Comparison of ENCODE assay signal across 8 cellular contexts in genomic region chr17:29567362-29568330, GRCh38. TPM values are rescaled to one million over a fixed set of nuclear protein-coding genes. Genes with fewer than 3 reads are reported as not detected.
A peak's percentile ranks its signal among the peaks of the same experiment; 100 is the strongest.
DNase-seq lines count a peak whose midpoint lies in the region; ATAC-seq lines count a peak whose summit lies in the region.

No MANE protein-coding gene starts in this region.

- peak; percentile 83 for DNase-seq in NCI-H1694 treated with DMSO at 0.1 percent for 48 hours (lab: John Stamatoyannopoulos, UW)
- no peak for DNase-seq in NCI-H1694 (lab: John Stamatoyannopoulos, UW)
- peak; percentile 31 for DNase-seq in NCI-H2227 treated with DMSO at 0.1 percent for 48 hours (lab: John Stamatoyannopoulos, UW)
- DNase-seq in activated CD4-positive, alpha-beta T cell treated with anti-CD3 and anti-CD28 coated beads, Interleukin-2, amount 10 ng/mL, durations not matched to agents 7 days and 5 days, result peak; percentile 82
- peak; percentile 64 for DNase-seq in effector CD4-positive, alpha-beta T cell
- DNase-seq in memory B cell (ENCODE audit: low spot score in 2 of 2), result peak; percentile 73 to 77
- DNase-seq in stimulated activated CD8-positive, alpha-beta memory T cell treated with anti-CD3 and anti-CD28 coated beads, Interleukin-4, amount 100 ng/mL, for 24 hours (ENCODE audit: low read depth), result peak; percentile 62

- H3K9me3 Mint-ChIP-seq in activated CD4-positive, alpha-beta T cell treated with anti-CD3 and anti-CD28 coated beads, Interleukin-2, amount 10 ng/mL, durations not matched to agents 7 days and 5 days, result no peaks in the 10 kb centered on the region
- H3K9me3 Mint-ChIP-seq in memory B cell, result no peaks in the 10 kb centered on the region

- H3K27ac Mint-ChIP-seq in activated CD4-positive, alpha-beta T cell treated with anti-CD3 and anti-CD28 coated beads, Interleukin-2, amount 10 ng/mL, durations not matched to agents 7 days and 5 days, result peak overlapping the region; percentile 97
- peak overlapping the region; percentile 91 for H3K27ac Mint-ChIP-seq in memory B cell

- H3K36me3 Mint-ChIP-seq in activated CD4-positive, alpha-beta T cell treated with anti-CD3 and anti-CD28 coated beads, Interleukin-2, amount 10 ng/mL, durations not matched to agents 7 days and 5 days (ENCODE audit: low read depth), result peaks cover 14% of the 10 kb centered on the region
- no peaks in the 10 kb centered on the region for H3K36me3 Mint-ChIP-seq in memory B cell

- CTCF ChIA-PET in activated CD4-positive, alpha-beta T cell treated with anti-CD3 and anti-CD28 coated beads, Interleukin-2, amount 10 ng/mL, durations not matched to agents 7 days and 5 days (lab: Charles Lee), result interaction anchor here (1.0 to 7.7 kb wide), 12 partner anchors 11 to 198 kb away, joined by 3 to 77 read pairs (median 4); partner anchors contain the start of gene ANKRD13B

- no peaks in the 10 kb centered on the region for H3K27me3 Mint-ChIP-seq in activated CD4-positive, alpha-beta T cell treated with anti-CD3 and anti-CD28 coated beads, Interleukin-2, amount 10 ng/mL, durations not matched to agents 7 days and 5 days
- H3K27me3 Mint-ChIP-seq in memory B cell, result no peaks in the 10 kb centered on the region

- POLR2A ChIA-PET in activated CD4-positive, alpha-beta T cell treated with anti-CD3 and anti-CD28 coated beads, Interleukin-2, amount 10 ng/mL, durations not matched to agents 7 days and 5 days (lab: Charles Lee), result interaction anchor here (0.6 kb wide), 1 partner anchor 10 kb away, joined by 3 read pairs; no protein-coding TSS in a partner anchor

- H3K4me3 Mint-ChIP-seq in activated CD4-positive, alpha-beta T cell treated with anti-CD3 and anti-CD28 coated beads, Interleukin-2, amount 10 ng/mL, durations not matched to agents 7 days and 5 days, result peak overlapping the region; percentile 95
- H3K4me3 Mint-ChIP-seq in memory B cell, result peak overlapping the region; percentile 97

- ATAC-seq in HG02885 (IDR thresholded peaks at IDR 0.05; ENCODE audit: poor library complexity, unreplicated experiment) (peak; percentile 42), memory B cell (ENCODE audit: low read depth) (peak; percentile 67)

- H3K4me1 Mint-ChIP-seq in activated CD4-positive, alpha-beta T cell treated with anti-CD3 and anti-CD28 coated beads, Interleukin-2, amount 10 ng/mL, durations not matched to agents 7 days and 5 days, result peaks cover 36% of the 10 kb centered on the region
- H3K4me1 Mint-ChIP-seq in memory B cell, result peaks cover 24% of the 10 kb centered on the region

RNA-seq across cellular contexts. Expression of gene ABHD15, which starts 0.8 kb away (rescaled TPM):
- total RNA-seq in activated CD4-positive, alpha-beta T cell treated with anti-CD3 and anti-CD28 coated beads, Interleukin-2, amount 10 ng/mL, durations not matched to agents 7 days and 5 days, result 10 to 100 TPM; 16.9 to 18.0 TPM

RNA-seq across cellular contexts. Expression of gene TP53I13, which starts 0.9 kb away (rescaled TPM):
- 10 to 100 TPM; 71.4 to 75.0 TPM for total RNA-seq in activated CD4-positive, alpha-beta T cell treated with anti-CD3 and anti-CD28 coated beads, Interleukin-2, amount 10 ng/mL, durations not matched to agents 7 days and 5 days

RNA-seq across cellular contexts. Expression of gene GIT1, which starts 21.8 kb away (rescaled TPM):
- 100 to 1,000 TPM; 107 TPM for total RNA-seq in activated CD4-positive, alpha-beta T cell treated with anti-CD3 and anti-CD28 coated beads, Interleukin-2, amount 10 ng/mL, durations not matched to agents 7 days and 5 days

RNA-seq across cellular contexts. Expression of gene ANKRD13B, which starts 25.3 kb away (rescaled TPM):
- total RNA-seq in activated CD4-positive, alpha-beta T cell treated with anti-CD3 and anti-CD28 coated beads, Interleukin-2, amount 10 ng/mL, durations not matched to agents 7 days and 5 days, result 10 to 100 TPM; 12.3 to 12.8 TPM

RNA-seq across cellular contexts. Expression of gene CORO6, which starts 55.1 kb away (rescaled TPM):
- 1 to 10 TPM; 2.4 to 3.1 TPM for total RNA-seq in activated CD4-positive, alpha-beta T cell treated with anti-CD3 and anti-CD28 coated beads, Interleukin-2, amount 10 ng/mL, durations not matched to agents 7 days and 5 days
